1 cellular context compared by ENCODE assay signal in genomic region chr15:84714372-84714771, GRCh38.
A peak's percentile ranks its signal among the peaks of the same experiment; 100 is the strongest.
TF ChIP-seq lines count a peak whose summit lies in the region.

No MANE protein-coding gene starts in this region.

TF ChIP-seq in K562, 482 proteins besides CTCF, POLR2A, EP300 and RAD21:
- TF ChIP-seq, protein P1, sequence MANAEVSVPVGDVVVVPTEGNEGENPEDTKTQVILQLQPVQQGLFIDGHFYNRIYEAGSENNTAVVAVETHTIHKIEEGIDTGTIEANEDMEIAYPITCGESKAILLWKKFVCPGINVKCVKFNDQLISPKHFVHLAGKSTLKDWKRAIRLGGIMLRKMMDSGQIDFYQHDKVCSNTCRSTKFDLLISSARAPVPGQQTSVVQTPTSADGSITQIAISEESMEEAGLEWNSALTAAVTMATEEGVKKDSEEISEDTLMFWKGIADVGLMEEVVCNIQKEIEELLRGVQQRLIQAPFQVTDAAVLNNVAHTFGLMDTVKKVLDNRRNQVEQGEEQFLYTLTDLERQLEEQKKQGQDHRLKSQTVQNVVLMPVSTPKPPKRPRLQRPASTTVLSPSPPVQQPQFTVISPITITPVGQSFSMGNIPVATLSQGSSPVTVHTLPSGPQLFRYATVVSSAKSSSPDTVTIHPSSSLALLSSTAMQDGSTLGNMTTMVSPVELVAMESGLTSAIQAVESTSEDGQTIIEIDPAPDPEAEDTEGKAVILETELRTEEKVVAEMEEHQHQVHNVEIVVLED (CRISPR knock-in tag; IDR thresholded peaks at IDR 0.05) = no peak
- TF ChIP-seq RBM25 (IDR thresholded peaks at IDR 0.05; ENCODE audit: low read depth, low read length, severe bottlenecking) (peak; percentile 97), ZNF507 (tag; conservative IDR thresholded peaks at IDR 0.05) (peak; percentile 51; the same call in 1 of the 2 replicates), IFI16 (CRISPR knock-in tag; IDR thresholded peaks at IDR 0.05) (no peak), ZFP36 (IDR thresholded peaks at IDR 0.05; ENCODE audit: low read depth, low read length, partially characterized antibody) (peak; percentile 87), KDM1A (IDR thresholded peaks at IDR 0.05) (0 out of 4 replicates have a peak, but pooled peaks have one; percentile 9 to 23), ZNF592 (IDR thresholded peaks at IDR 0.05) (0 out of 2 replicates have a peak, but pooled peaks have one; percentile 41), BRD9 (IDR thresholded peaks at IDR 0.05; ENCODE audit: low read depth, partially characterized antibody) (peak; percentile 30), BCOR (IDR thresholded peaks at IDR 0.05) (peak; percentile 82)
- TF ChIP-seq, protein P2, sequence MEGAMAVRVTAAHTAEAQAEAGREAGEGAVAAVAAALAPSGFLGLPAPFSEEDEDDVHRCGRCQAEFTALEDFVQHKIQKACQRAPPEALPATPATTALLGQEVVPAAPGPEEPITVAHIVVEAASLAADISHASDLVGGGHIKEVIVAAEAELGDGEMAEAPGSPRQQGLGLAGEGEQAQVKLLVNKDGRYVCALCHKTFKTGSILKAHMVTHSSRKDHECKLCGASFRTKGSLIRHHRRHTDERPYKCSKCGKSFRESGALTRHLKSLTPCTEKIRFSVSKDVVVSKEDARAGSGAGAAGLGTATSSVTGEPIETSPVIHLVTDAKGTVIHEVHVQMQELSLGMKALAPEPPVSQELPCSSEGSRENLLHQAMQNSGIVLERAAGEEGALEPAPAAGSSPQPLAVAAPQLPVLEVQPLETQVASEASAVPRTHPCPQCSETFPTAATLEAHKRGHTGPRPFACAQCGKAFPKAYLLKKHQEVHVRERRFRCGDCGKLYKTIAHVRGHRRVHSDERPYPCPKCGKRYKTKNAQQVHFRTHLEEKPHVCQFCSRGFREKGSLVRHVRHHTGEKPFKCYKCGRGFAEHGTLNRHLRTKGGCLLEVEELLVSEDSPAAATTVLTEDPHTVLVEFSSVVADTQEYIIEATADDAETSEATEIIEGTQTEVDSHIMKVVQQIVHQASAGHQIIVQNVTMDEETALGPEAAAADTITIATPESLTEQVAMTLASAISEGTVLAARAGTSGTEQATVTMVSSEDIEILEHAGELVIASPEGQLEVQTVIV (CRISPR knock-in tag; IDR thresholded peaks at IDR 0.05; ENCODE audit: borderline replicate concordance) = no peak
